ENCODE assay signal across 1 cellular context in the genomic region with DNA sequence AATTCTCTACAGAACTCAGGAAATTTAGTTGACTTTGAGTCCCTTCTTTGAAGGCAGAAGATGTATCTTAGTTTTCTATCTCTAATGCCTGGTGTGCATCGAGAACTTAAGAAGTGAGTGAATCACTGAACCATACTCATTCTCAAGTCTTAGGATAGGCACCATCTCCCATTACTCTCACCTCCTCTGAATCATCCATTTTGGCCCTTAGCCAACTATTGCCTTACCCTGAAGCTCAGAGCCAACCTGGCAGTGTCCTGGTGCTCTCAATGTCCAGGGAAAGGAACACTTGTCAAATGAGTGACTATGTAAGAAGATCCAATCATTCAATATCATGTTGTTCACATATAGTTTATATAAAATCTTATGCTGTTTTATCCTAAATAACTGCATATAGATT.
TF ChIP-seq lines count a peak whose summit lies in the region.

No MANE protein-coding gene starts in this region.

TF ChIP-seq in GM23338, 12 proteins besides CTCF, POLR2A, EP300 and RAD21 (continued from another document):
- TF ChIP-seq, protein P1, sequence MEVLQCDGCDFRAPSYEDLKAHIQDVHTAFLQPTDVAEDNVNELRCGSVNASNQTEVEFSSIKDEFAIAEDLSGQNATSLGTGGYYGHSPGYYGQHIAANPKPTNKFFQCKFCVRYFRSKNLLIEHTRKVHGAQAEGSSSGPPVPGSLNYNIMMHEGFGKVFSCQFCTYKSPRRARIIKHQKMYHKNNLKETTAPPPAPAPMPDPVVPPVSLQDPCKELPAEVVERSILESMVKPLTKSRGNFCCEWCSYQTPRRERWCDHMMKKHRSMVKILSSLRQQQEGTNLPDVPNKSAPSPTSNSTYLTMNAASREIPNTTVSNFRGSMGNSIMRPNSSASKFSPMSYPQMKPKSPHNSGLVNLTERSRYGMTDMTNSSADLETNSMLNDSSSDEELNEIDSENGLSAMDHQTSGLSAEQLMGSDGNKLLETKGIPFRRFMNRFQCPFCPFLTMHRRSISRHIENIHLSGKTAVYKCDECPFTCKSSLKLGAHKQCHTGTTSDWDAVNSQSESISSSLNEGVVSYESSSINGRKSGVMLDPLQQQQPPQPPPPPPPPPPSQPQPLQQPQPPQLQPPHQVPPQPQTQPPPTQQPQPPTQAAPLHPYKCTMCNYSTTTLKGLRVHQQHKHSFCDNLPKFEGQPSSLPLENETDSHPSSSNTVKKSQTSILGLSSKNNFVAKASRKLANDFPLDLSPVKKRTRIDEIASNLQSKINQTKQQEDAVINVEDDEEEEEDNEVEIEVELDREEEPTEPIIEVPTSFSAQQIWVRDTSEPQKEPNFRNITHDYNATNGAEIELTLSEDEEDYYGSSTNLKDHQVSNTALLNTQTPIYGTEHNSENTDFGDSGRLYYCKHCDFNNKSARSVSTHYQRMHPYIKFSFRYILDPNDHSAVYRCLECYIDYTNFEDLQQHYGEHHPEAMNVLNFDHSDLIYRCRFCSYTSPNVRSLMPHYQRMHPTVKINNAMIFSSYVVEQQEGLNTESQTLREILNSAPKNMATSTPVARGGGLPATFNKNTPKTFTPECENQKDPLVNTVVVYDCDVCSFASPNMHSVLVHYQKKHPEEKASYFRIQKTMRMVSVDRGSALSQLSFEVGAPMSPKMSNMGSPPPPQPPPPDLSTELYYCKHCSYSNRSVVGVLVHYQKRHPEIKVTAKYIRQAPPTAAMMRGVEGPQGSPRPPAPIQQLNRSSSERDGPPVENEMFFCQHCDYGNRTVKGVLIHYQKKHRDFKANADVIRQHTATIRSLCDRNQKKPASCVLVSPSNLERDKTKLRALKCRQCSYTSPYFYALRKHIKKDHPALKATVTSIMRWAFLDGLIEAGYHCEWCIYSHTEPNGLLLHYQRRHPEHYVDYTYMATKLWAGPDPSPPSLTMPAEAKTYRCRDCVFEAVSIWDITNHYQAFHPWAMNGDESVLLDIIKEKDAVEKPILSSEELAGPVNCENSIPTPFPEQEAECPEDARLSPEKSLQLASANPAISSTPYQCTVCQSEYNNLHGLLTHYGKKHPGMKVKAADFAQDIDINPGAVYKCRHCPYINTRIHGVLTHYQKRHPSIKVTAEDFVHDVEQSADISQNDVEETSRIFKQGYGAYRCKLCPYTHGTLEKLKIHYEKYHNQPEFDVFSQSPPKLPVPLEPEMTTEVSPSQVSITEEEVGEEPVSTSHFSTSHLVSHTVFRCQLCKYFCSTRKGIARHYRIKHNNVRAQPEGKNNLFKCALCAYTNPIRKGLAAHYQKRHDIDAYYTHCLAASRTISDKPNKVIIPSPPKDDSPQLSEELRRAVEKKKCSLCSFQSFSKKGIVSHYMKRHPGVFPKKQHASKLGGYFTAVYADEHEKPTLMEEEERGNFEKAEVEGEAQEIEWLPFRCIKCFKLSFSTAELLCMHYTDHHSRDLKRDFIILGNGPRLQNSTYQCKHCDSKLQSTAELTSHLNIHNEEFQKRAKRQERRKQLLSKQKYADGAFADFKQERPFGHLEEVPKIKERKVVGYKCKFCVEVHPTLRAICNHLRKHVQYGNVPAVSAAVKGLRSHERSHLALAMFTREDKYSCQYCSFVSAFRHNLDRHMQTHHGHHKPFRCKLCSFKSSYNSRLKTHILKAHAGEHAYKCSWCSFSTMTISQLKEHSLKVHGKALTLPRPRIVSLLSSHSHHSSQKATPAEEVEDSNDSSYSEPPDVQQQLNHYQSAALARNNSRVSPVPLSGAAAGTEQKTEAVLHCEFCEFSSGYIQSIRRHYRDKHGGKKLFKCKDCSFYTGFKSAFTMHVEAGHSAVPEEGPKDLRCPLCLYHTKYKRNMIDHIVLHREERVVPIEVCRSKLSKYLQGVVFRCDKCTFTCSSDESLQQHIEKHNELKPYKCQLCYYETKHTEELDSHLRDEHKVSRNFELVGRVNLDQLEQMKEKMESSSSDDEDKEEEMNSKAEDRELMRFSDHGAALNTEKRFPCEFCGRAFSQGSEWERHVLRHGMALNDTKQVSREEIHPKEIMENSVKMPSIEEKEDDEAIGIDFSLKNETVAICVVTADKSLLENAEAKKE (CRISPR knock-in tag; IDR thresholded peaks at IDR 0.05): no peak
